ENCODE assay signal across 16 cellular contexts in genomic region chr2:144745424-144745823, GRCh38.
DNase-seq lines count a peak whose midpoint lies in the region; ATAC-seq and TF ChIP-seq lines count a peak whose summit lies in the region.
"Had no signal": no experiment of that assay in that cellular context is flagged by ENCODE, and none has a peak within 500 bp of the region (broad histone marks: within the 10 kb centered on the region; RNA-seq: fewer than 3 reads in every experiment).

No MANE protein-coding gene starts in this region.

- H2AFZ ChIP-seq in PC-9 (peak overlapping the region; percentile 24; the same call in 1 of the 2 replicates), mesenchymal stem cell (ENCODE audit: low read depth, low read length) (no peak overlapping the region)
- H2AFZ ChIP-seq: GM23248 had no signal

- H3K4me1 ChIP-seq in PC-9 (replicated peaks; ENCODE audit: insufficient read depth) (no peaks in the 10 kb centered on the region), mesenchymal stem cell (ENCODE audit: control insufficient read depth, insufficient read depth, low read depth, low read length) (no peaks in the 10 kb centered on the region), right atrium auricular region (no peaks in the 10 kb centered on the region), right lobe of liver (no peaks in the 10 kb centered on the region)

- H3K27me3 ChIP-seq in PC-9 (ENCODE audit: insufficient read depth, low read depth), result no peaks in the 10 kb centered on the region
- H3K27me3 ChIP-seq in mesenchymal stem cell (ENCODE audit: control insufficient read depth in 1 of 2, insufficient read depth in 1 of 2, low read length in 2 of 2), result no peaks in the 10 kb centered on the region
- H3K27me3 ChIP-seq in right atrium auricular region, result no peaks in the 10 kb centered on the region
- H3K27me3 ChIP-seq in right lobe of liver, result no peaks in the 10 kb centered on the region

- no peak for ATAC-seq in right lobe of liver
- ATAC-seq: GM12878 had no signal

- H3K79me2 ChIP-seq in PC-9 (ENCODE audit: low read depth), result no peaks in the 10 kb centered on the region

- no peak overlapping the region for H2BK12ac ChIP-seq in mesenchymal stem cell (ENCODE audit: low read length in 2 of 2)

- no peak overlapping the region for H3K4ac ChIP-seq in mesenchymal stem cell (ENCODE audit: low read depth in 1 of 2, low read length in 2 of 2)

- no peaks in the 10 kb centered on the region for H3F3A ChIP-seq in PC-9 (ENCODE audit: insufficient read depth, low read depth)

- H3K27me3 Mint-ChIP-seq in chondrocyte (ENCODE audit: low read depth), result no peaks in the 10 kb centered on the region

- CTCF ChIA-PET in PC-9 (lab: Charles Lee), result no interaction called here

- no peaks in the 10 kb centered on the region for H4K20me1 ChIP-seq in PC-9 (ENCODE audit: insufficient read depth)

- no peak overlapping the region for H2BK15ac ChIP-seq in mesenchymal stem cell (ENCODE audit: low read depth, poor library complexity, severe bottlenecking)

- H4K8ac ChIP-seq in mesenchymal stem cell (ENCODE audit: low read length), result no peak overlapping the region

- WGBS in mesenchymal stem cell, result 98% methylated on average over 6 of the region's 6 CpGs
- WGBS in right lobe of liver (ENCODE audit: insufficient coverage, low coverage, low lambda C conversion rate, missing lambda C conversion rate), result 66% methylated on average over 4 of the region's 6 CpGs

- intact Hi-C loops in PC-9 (cut with micrococcal nuclease; ENCODE audit: unreplicated experiment), result no loop called here
- intact Hi-C loops in right lobe of liver (cut with DNase I), result no loop called here

- TF ChIP-seq CTCF in PC-9 (conservative IDR thresholded peaks at IDR 0.05) (no peak), chondrocyte (IDR thresholded peaks at IDR 0.05) (no peak), right atrium auricular region (IDR thresholded peaks at IDR 0.05) (no peak), right lobe of liver (IDR thresholded peaks at IDR 0.05) (no peak)

- no peak overlapping the region for H3K18ac ChIP-seq in mesenchymal stem cell (ENCODE audit: low read depth in 1 of 2, low read length in 2 of 2)

- no peak overlapping the region for H2BK120ac ChIP-seq in mesenchymal stem cell (ENCODE audit: low read depth, low read length)

- H3K9ac ChIP-seq in mesenchymal stem cell (ENCODE audit: low read length), result no peak overlapping the region
- H3K9ac ChIP-seq: GM23248 had no signal

- no peak overlapping the region for H2BK5ac ChIP-seq in mesenchymal stem cell (ENCODE audit: low read depth, low read length, poor library complexity, severe bottlenecking)

- H3K9me3 Mint-ChIP-seq in chondrocyte (ENCODE audit: low read depth), result peaks cover 32% of the 10 kb centered on the region

- DNase-seq in PC-9, result no peak
- peak; percentile 62 for DNase-seq in chondrocyte (ENCODE audit: low spot score)
- DNase-seq in mesenchymal stem cell, result no peak
- DNase-seq in right atrium auricular region (ENCODE audit: low spot score), result no peak
- DNase-seq in right lobe of liver, result no peak
- no peak for DNase-seq in germinal center (ENCODE audit: low spot score)
- DNase-seq: C1 segment of cervical spinal cord; Calu3; CD4-positive, alpha-beta memory T cell; COR-L47; DMS53; DMS79 treated with DMSO at 0.1 percent for 48 hours; GM23248; H7; HCEC 1CT had no signal

- no peak overlapping the region for H3K14ac ChIP-seq in mesenchymal stem cell (ENCODE audit: low read length in 2 of 2)

- no peaks in the 10 kb centered on the region for H3K79me1 ChIP-seq in mesenchymal stem cell (replicated peaks; ENCODE audit: low read length, poor library complexity, severe bottlenecking)

- H3K9me3 ChIP-seq in PC-9 (ENCODE audit: insufficient read depth, low read depth), result peaks cover 11% of the 10 kb centered on the region
- peaks cover 34% of the 10 kb centered on the region for H3K9me3 ChIP-seq in mesenchymal stem cell (ENCODE audit: control insufficient read depth, low read length)
- H3K9me3 ChIP-seq in right atrium auricular region, result peaks cover 0 to 35% of the 10 kb centered on the region in 2 donors
- no peaks in the 10 kb centered on the region for H3K9me3 ChIP-seq in right lobe of liver

- H3K27ac ChIP-seq in PC-9 (no peak overlapping the region), mesenchymal stem cell (ENCODE audit: low read length, poor library complexity, severe bottlenecking) (no peak overlapping the region), right atrium auricular region (no peak overlapping the region), right lobe of liver (no peak overlapping the region)
- H3K27ac ChIP-seq: GM23248 had no signal

- no peak overlapping the region for H2AK5ac ChIP-seq in mesenchymal stem cell (ENCODE audit: low read length, severe bottlenecking)

- no peak overlapping the region for H3K4me3 ChIP-seq in PC-9
- H3K4me3 ChIP-seq in mesenchymal stem cell (ENCODE audit: insufficient read depth in 1 of 2, low read depth in 1 of 2, low read length in 2 of 2), result no peak overlapping the region
- H3K4me3 ChIP-seq in right atrium auricular region, result no peak overlapping the region
- H3K4me3 ChIP-seq in right lobe of liver, result no peak overlapping the region
- H3K4me3 ChIP-seq: GM12878, GM23248 had no signal

- POLR2A ChIA-PET in PC-9 (lab: Charles Lee; ENCODE audit: unreplicated experiment), result no interaction called here

- peak overlapping the region; percentile 59 for H4K91ac ChIP-seq in mesenchymal stem cell (ENCODE audit: low read length)

- no peak overlapping the region for H3K27ac Mint-ChIP-seq in chondrocyte (ENCODE audit: unreplicated experiment)
- H3K27ac Mint-ChIP-seq: CD4-positive, alpha-beta memory T cell had no signal

- H3K4me2 ChIP-seq in PC-9, result no peak overlapping the region
- no peak overlapping the region for H3K4me2 ChIP-seq in mesenchymal stem cell (ENCODE audit: low read length, poor library complexity, severe bottlenecking)

- H3K36me3 ChIP-seq in PC-9 (ENCODE audit: low read depth) (no peaks in the 10 kb centered on the region), mesenchymal stem cell (ENCODE audit: control insufficient read depth in 1 of 2, insufficient read depth in 2 of 2, low read depth in 1 of 2, low read length in 2 of 2) (no peaks in the 10 kb centered on the region), right atrium auricular region (no peaks in the 10 kb centered on the region), right lobe of liver (no peaks in the 10 kb centered on the region)

- H3K36me3 Mint-ChIP-seq in chondrocyte (ENCODE audit: low read depth), result peaks cover 8% of the 10 kb centered on the region
- H3K36me3 Mint-ChIP-seq: CD4-positive, alpha-beta memory T cell had no signal

- H3K23ac ChIP-seq in mesenchymal stem cell (ENCODE audit: low read length in 2 of 2), result no peak overlapping the region

- no TSS peak for BruUV-seq in PC-9 (replicated peaks; lab: Mats Ljungman, UMichigan)

- no peak for TF ChIP-seq POLR2A in right lobe of liver (IDR thresholded peaks at IDR 0.05)

- no peaks in the 10 kb centered on the region for H3K9me2 ChIP-seq in PC-9 (ENCODE audit: insufficient read depth)

- H3K4me3 Mint-ChIP-seq in chondrocyte (ENCODE audit: unreplicated experiment), result no peak overlapping the region
- H3K4me3 Mint-ChIP-seq: CD4-positive, alpha-beta memory T cell had no signal

- H3K4me1 Mint-ChIP-seq in chondrocyte (ENCODE audit: low read depth), result no peaks in the 10 kb centered on the region
- H3K4me1 Mint-ChIP-seq: CD4-positive, alpha-beta memory T cell had no signal
